ENCODE assay signal across 22 cellular contexts in genomic region chr3:151096697-151097096, GRCh38. TPM values are rescaled to one million over a fixed set of nuclear protein-coding genes. Genes with fewer than 3 reads are reported as not detected.
DNase-seq lines count a peak whose midpoint lies in the region; ATAC-seq and TF ChIP-seq lines count a peak whose summit lies in the region.
"Had no signal": no experiment of that assay in that cellular context is flagged by ENCODE, and none has a peak within 500 bp of the region (broad histone marks: within the 10 kb centered on the region; RNA-seq: fewer than 3 reads in every experiment).

No MANE protein-coding gene starts in this region.

- H3K9ac ChIP-seq in Loucy (ENCODE audit: low read depth, low read length, poor library complexity, severe bottlenecking): no peak overlapping the region

- DNase-seq in astrocyte of the hippocampus (ENCODE audit: low read depth, low spot score) (peak; percentile 32), lower lobe of right lung (no peak), thyroid gland (peak; percentile 59 to 65)
- no peak for DNase-seq in activated naive CD4-positive, alpha-beta T cell treated with anti-CD3 and anti-CD28 coated beads, Interleukin-2, amount 10 ng/mL, durations not matched to agents 7 days and 5 days
- DNase-seq: ACHN, DND-41, Karpas-422, MG63, NCI-H1092, NCI-H2081 treated with DMSO at 0.1 percent for 48 hours, NCI-H510A, NCI-H748 treated with DMSO at 0.1 percent for 48 hours, OCI-M1, SHP77 treated with DMSO at 0.1 percent for 48 hours had no signal

- no peak for TF ChIP-seq POLR2A in thyroid gland (IDR thresholded peaks at IDR 0.05)

- H3K27me3 ChIP-seq in Loucy (ENCODE audit: insufficient read depth, low read length, poor library complexity, severe bottlenecking) (no peaks in the 10 kb centered on the region), lower lobe of right lung (ENCODE audit: low read depth) (no peaks in the 10 kb centered on the region), thyroid gland (no peaks in the 10 kb centered on the region)

- H3K36me3 Mint-ChIP-seq in activated naive CD4-positive, alpha-beta T cell treated with anti-CD3 and anti-CD28 coated beads, Interleukin-2, amount 10 ng/mL, durations not matched to agents 7 days and 5 days: no peaks in the 10 kb centered on the region
- H3K36me3 Mint-ChIP-seq in stimulated activated memory B cell treated with anti-CD40 and anti-IgM and Interleukin-4, amounts not matched to agents 10 μg/mL and 1 μg/mL and 100 μg/mL, for 72 hours: peaks cover 5% of the 10 kb centered on the region

- H3K9me2 ChIP-seq in Loucy (replicated peaks; ENCODE audit: low read depth, low read length): no peaks in the 10 kb centered on the region

- CTCF ChIA-PET in activated naive CD4-positive, alpha-beta T cell treated with anti-CD3 and anti-CD28 coated beads, Interleukin-2, amount 10 ng/mL, durations not matched to agents 7 days and 5 days (lab: Charles Lee): interaction anchor here (0.6 to 2.2 kb wide), 4 partner anchors 10 to 71 kb away, joined by 3 to 7 read pairs (median 4); no protein-coding TSS in a partner anchor

- peaks cover 54% of the 10 kb centered on the region for H3K27me3 Mint-ChIP-seq in activated naive CD4-positive, alpha-beta T cell treated with anti-CD3 and anti-CD28 coated beads, Interleukin-2, amount 10 ng/mL, durations not matched to agents 7 days and 5 days
- H3K27me3 Mint-ChIP-seq in stimulated activated memory B cell treated with anti-CD40 and anti-IgM and Interleukin-4, amounts not matched to agents 10 μg/mL and 1 μg/mL and 100 μg/mL, for 72 hours: peaks cover 26% of the 10 kb centered on the region

- intact Hi-C loops in lower lobe of right lung (cut with DNase I) (no loop called here), thyroid gland (cut with DNase I) (no loop called here)

- TF ChIP-seq CTCF in Loucy (conservative IDR thresholded peaks at IDR 0.05; ENCODE audit: low read length): no peak
- TF ChIP-seq CTCF in lower lobe of right lung (IDR thresholded peaks at IDR 0.05): no peak
- TF ChIP-seq CTCF in thyroid gland (IDR thresholded peaks at IDR 0.05): no peak

- ATAC-seq in lower lobe of right lung (peak; percentile 52 to 68), HG03520 (IDR thresholded peaks at IDR 0.05; ENCODE audit: unreplicated experiment) (no peak)
- ATAC-seq in stimulated activated memory B cell treated with anti-CD40 and anti-IgM and Interleukin-4, amounts not matched to agents 10 μg/mL and 1 μg/mL and 100 μg/mL, for 72 hours: no peak
- ATAC-seq: SK-N-SH treated with all-trans-retinoic acid at 6 μM for 48 hours had no signal

- peaks cover 100% of the 10 kb centered on the region for H3K79me2 ChIP-seq in Loucy (ENCODE audit: insufficient read depth, low read length)

- no peaks in the 10 kb centered on the region for H3K9me3 Mint-ChIP-seq in activated naive CD4-positive, alpha-beta T cell treated with anti-CD3 and anti-CD28 coated beads, Interleukin-2, amount 10 ng/mL, durations not matched to agents 7 days and 5 days
- H3K9me3 Mint-ChIP-seq in stimulated activated memory B cell treated with anti-CD40 and anti-IgM and Interleukin-4, amounts not matched to agents 10 μg/mL and 1 μg/mL and 100 μg/mL, for 72 hours: peaks cover 12% of the 10 kb centered on the region

- H3K9me3 ChIP-seq in Loucy (ENCODE audit: insufficient read depth, low read depth, low read length) (no peaks in the 10 kb centered on the region), lower lobe of right lung (no peaks in the 10 kb centered on the region), thyroid gland (no peaks in the 10 kb centered on the region)
- H3K9me3 ChIP-seq: HAP-1, MG63 had no signal

- H3K4me1 Mint-ChIP-seq in activated naive CD4-positive, alpha-beta T cell treated with anti-CD3 and anti-CD28 coated beads, Interleukin-2, amount 10 ng/mL, durations not matched to agents 7 days and 5 days: no peaks in the 10 kb centered on the region
- H3K4me1 Mint-ChIP-seq in stimulated activated memory B cell treated with anti-CD40 and anti-IgM and Interleukin-4, amounts not matched to agents 10 μg/mL and 1 μg/mL and 100 μg/mL, for 72 hours: peaks cover 10% of the 10 kb centered on the region

- H4K20me1 ChIP-seq in Loucy (ENCODE audit: insufficient read depth, low read length, poor library complexity, severe bottlenecking): peaks cover 73% of the 10 kb centered on the region

- H3K36me3 ChIP-seq in Loucy (ENCODE audit: insufficient read depth, low read length) (peaks cover 5% of the 10 kb centered on the region; the same call in 1 of the 2 replicates), lower lobe of right lung (no peaks in the 10 kb centered on the region), thyroid gland (no peaks in the 10 kb centered on the region)
- H3K36me3 ChIP-seq: HAP-1, MG63 had no signal

- no peak overlapping the region for H2AFZ ChIP-seq in Loucy (ENCODE audit: low read length)

- H3K4me3 ChIP-seq in Loucy (ENCODE audit: low read length, poor library complexity, severe bottlenecking) (peak overlapping the region; percentile 13), lower lobe of right lung (no peak overlapping the region), thyroid gland (replicated peaks in 1 of 3) (no peak overlapping the region)
- H3K4me3 ChIP-seq: HAP-1, MG63 had no signal

- H3K27ac ChIP-seq in lower lobe of right lung (no peak overlapping the region), thyroid gland (no peak overlapping the region)
- H3K27ac ChIP-seq: C4-2B had no signal

- no peak overlapping the region for H3K4me3 Mint-ChIP-seq in activated naive CD4-positive, alpha-beta T cell treated with anti-CD3 and anti-CD28 coated beads, Interleukin-2, amount 10 ng/mL, durations not matched to agents 7 days and 5 days
- no peak overlapping the region for H3K4me3 Mint-ChIP-seq in stimulated activated memory B cell treated with anti-CD40 and anti-IgM and Interleukin-4, amounts not matched to agents 10 μg/mL and 1 μg/mL and 100 μg/mL, for 72 hours
- H3K4me3 Mint-ChIP-seq: IgD-negative memory B cell had no signal

- H3K27ac Mint-ChIP-seq in activated naive CD4-positive, alpha-beta T cell treated with anti-CD3 and anti-CD28 coated beads, Interleukin-2, amount 10 ng/mL, durations not matched to agents 7 days and 5 days: no peak overlapping the region
- no peak overlapping the region for H3K27ac Mint-ChIP-seq in stimulated activated memory B cell treated with anti-CD40 and anti-IgM and Interleukin-4, amounts not matched to agents 10 μg/mL and 1 μg/mL and 100 μg/mL, for 72 hours

- no peaks in the 10 kb centered on the region for H3F3A ChIP-seq in Loucy (ENCODE audit: low read depth)

- 10 to 38% methylated on average over 2 of the region's 2 CpGs for WGBS in thyroid gland, 2 donors

- peaks cover 72% of the 10 kb centered on the region for H3K4me1 ChIP-seq in Loucy (ENCODE audit: insufficient read depth, low read length, poor library complexity, severe bottlenecking)
- no peaks in the 10 kb centered on the region for H3K4me1 ChIP-seq in lower lobe of right lung
- peaks cover 5 to 14% of the 10 kb centered on the region in 2 donors for H3K4me1 ChIP-seq in thyroid gland

- peak overlapping the region; percentile 25 for H3K4me2 ChIP-seq in Loucy (ENCODE audit: low read depth, low read length, poor library complexity, severe bottlenecking)

RNA-seq across cellular contexts. Expression of gene MED12L, which starts 11.2 kb away (rescaled TPM):
- total RNA-seq in lower lobe of right lung: 0.44 TPM
- total RNA-seq in thyroid gland: 10 to 100 TPM in 1 of 4 donors, 1 to 10 TPM in 3; 1.6 to 23.7 (median 4.0) TPM
- total RNA-seq: G401 had no signal

Comparison
In these comparisons a context has a peak if more than half of its experiments do, and no peak if none do; other contexts are left out.
1. DNase-seq: peak in astrocyte of the hippocampus (single experiment) and thyroid gland (2 of 2); none in lower lobe of right lung (single experiment) and activated naive CD4-positive, alpha-beta T cell treated with anti-CD3 and anti-CD28 coated beads, Interleukin-2, amount 10 ng/mL, durations not matched to agents 7 days and 5 days (single experiment).
2. ATAC-seq: peak in lower lobe of right lung (2 of 2); none in HG03520 (single experiment) and stimulated activated memory B cell treated with anti-CD40 and anti-IgM and Interleukin-4, amounts not matched to agents 10 μg/mL and 1 μg/mL and 100 μg/mL, for 72 hours (single experiment).